Comparison of ENCODE assay signal across 19 cellular contexts in genomic region chr2:189526936-189527654, GRCh38. TPM values are rescaled to one million over a fixed set of nuclear protein-coding genes. Genes with fewer than 3 reads are reported as not detected.
DNase-seq lines count a peak whose midpoint lies in the region; ATAC-seq, FAIRE-seq and TF ChIP-seq lines count a peak whose summit lies in the region.
"Had no signal": no experiment of that assay in that cellular context is flagged by ENCODE, and none has a peak within 500 bp of the region (broad histone marks: within the 10 kb centered on the region; RNA-seq: fewer than 3 reads in every experiment).

No MANE protein-coding gene starts in this region.

- POLR2A ChIA-PET in endothelial cell of umbilical vein (lab: Charles Lee), result no interaction called here

- TF ChIP-seq POLR2A in endothelial cell of umbilical vein (IDR thresholded peaks at IDR 0.05; ENCODE audit: low read depth, low read length) (no peak), tibial nerve (IDR thresholded peaks at IDR 0.05) (no peak), GM12891 (IDR thresholded peaks at IDR 0.05; ENCODE audit: low read depth, low read length) (no peak)

- no peaks in the 10 kb centered on the region for H3K9me1 ChIP-seq in endothelial cell of umbilical vein (replicated peaks; ENCODE audit: control insufficient read depth, extremely low read depth, insufficient read depth, low read length)

- no peaks in the 10 kb centered on the region for H3K36me3 Mint-ChIP-seq in nephron (ENCODE audit: low read depth)
- no peaks in the 10 kb centered on the region for H3K36me3 Mint-ChIP-seq in activated naive CD8-positive, alpha-beta T cell treated with anti-CD3 and anti-CD28 coated beads for 36 hours
- H3K36me3 Mint-ChIP-seq: naive B cell had no signal

- intact Hi-C loops in endothelial cell of umbilical vein (cut with micrococcal nuclease), result no loop called here

- H2AFZ ChIP-seq in endothelial cell of umbilical vein (ENCODE audit: low read depth, low read length), result peak overlapping the region; percentile 46

- peaks cover 3% of the 10 kb centered on the region for H3K9me3 Mint-ChIP-seq in nephron
- H3K9me3 Mint-ChIP-seq in activated naive CD8-positive, alpha-beta T cell treated with anti-CD3 and anti-CD28 coated beads for 36 hours, result no peaks in the 10 kb centered on the region
- H3K9me3 Mint-ChIP-seq: naive B cell had no signal

- H3K27ac ChIP-seq in endothelial cell of umbilical vein (ENCODE audit: insufficient read depth, low read depth, low read length) (no peak overlapping the region), tibial nerve (peak overlapping the region in 3 of 4 donors; percentile 15 to 59 (median 49))
- H3K27ac ChIP-seq: prostate gland had no signal

- H3K4me1 ChIP-seq in endothelial cell of umbilical vein (ENCODE audit: control insufficient read depth, extremely low read depth, insufficient read depth, low read length) (no peaks in the 10 kb centered on the region), tibial nerve (peaks cover 0 to 29% (median 6%) of the 10 kb centered on the region in 4 donors)
- H3K4me1 ChIP-seq: prostate gland had no signal

- TF ChIP-seq CTCF in endothelial cell of umbilical vein (IDR thresholded peaks at IDR 0.05; ENCODE audit: extremely low read depth in 1 of 2, insufficient read depth in 1 of 2, low read depth in 1 of 2, low read length in 2 of 2) (no peak), nephron (IDR thresholded peaks at IDR 0.05; ENCODE audit: unreplicated experiment in 3 of 3) (no peak), tibial nerve (IDR thresholded peaks at IDR 0.05) (no peak)

- no peaks in the 10 kb centered on the region for H3K36me3 ChIP-seq in endothelial cell of umbilical vein (ENCODE audit: control insufficient read depth in 2 of 2, extremely low read depth in 1 of 2, insufficient read depth in 2 of 2, low read length in 2 of 2)
- no peaks in the 10 kb centered on the region for H3K36me3 ChIP-seq in tibial nerve
- H3K36me3 ChIP-seq: adrenal gland, prostate gland had no signal

- H3K27me3 ChIP-seq in endothelial cell of umbilical vein (ENCODE audit: control insufficient read depth in 2 of 2, insufficient read depth in 2 of 2, low read length in 2 of 2) (no peaks in the 10 kb centered on the region), tibial nerve (no peaks in the 10 kb centered on the region)
- H3K27me3 ChIP-seq: adrenal gland had no signal

- no peak for FAIRE-seq in endothelial cell of umbilical vein (lab: Jason Lieb, UNC)
- no peak for FAIRE-seq in GM12891 (lab: Jason Lieb, UNC)

- dilution Hi-C loops in endothelial cell of umbilical vein (cut with MboI; ENCODE audit: extremely low pct_ligation_motif_present, low sequenced_read_pairs), result no loop called here

- H3K4me3 Mint-ChIP-seq in nephron, result peak overlapping the region in 2 of 3 experiments; percentile 22 to 64
- H3K4me3 Mint-ChIP-seq in activated naive CD8-positive, alpha-beta T cell treated with anti-CD3 and anti-CD28 coated beads for 36 hours, result no peak overlapping the region
- H3K4me3 Mint-ChIP-seq: B cell, naive B cell had no signal

- peak; percentile 37 for ATAC-seq in HG03432 (IDR thresholded peaks at IDR 0.05; ENCODE audit: unreplicated experiment)
- no peak for ATAC-seq in GM21737 (IDR thresholded peaks at IDR 0.05; ENCODE audit: unreplicated experiment)

- CTCF ChIA-PET in endothelial cell of umbilical vein (lab: Charles Lee), result no interaction called here

- H3K79me2 ChIP-seq in endothelial cell of umbilical vein (ENCODE audit: control insufficient read depth, insufficient read depth, low read length), result no peaks in the 10 kb centered on the region

- TF ChIP-seq EP300 in tibial nerve (IDR thresholded peaks at IDR 0.05), result no peak

- H3K27me3 Mint-ChIP-seq in nephron (ENCODE audit: low read depth), result no peaks in the 10 kb centered on the region
- no peaks in the 10 kb centered on the region for H3K27me3 Mint-ChIP-seq in activated naive CD8-positive, alpha-beta T cell treated with anti-CD3 and anti-CD28 coated beads for 36 hours

- H3K9ac ChIP-seq in endothelial cell of umbilical vein (replicated peaks; ENCODE audit: extremely low read depth, insufficient read depth, low read length), result no peak overlapping the region

- BruUV-seq in endothelial cell of umbilical vein (replicated peaks; lab: Mats Ljungman, UMichigan), result no TSS peak

- H3K4me1 Mint-ChIP-seq in nephron, result peaks cover 57% of the 10 kb centered on the region
- no peaks in the 10 kb centered on the region for H3K4me1 Mint-ChIP-seq in activated naive CD8-positive, alpha-beta T cell treated with anti-CD3 and anti-CD28 coated beads for 36 hours
- H3K4me1 Mint-ChIP-seq: B cell, naive B cell had no signal

- H3K27ac Mint-ChIP-seq in nephron, result peak overlapping the region; percentile 90 to 100 (median 99)
- no peak overlapping the region for H3K27ac Mint-ChIP-seq in activated naive CD8-positive, alpha-beta T cell treated with anti-CD3 and anti-CD28 coated beads for 36 hours
- H3K27ac Mint-ChIP-seq: B cell, naive B cell had no signal

- WGBS in tibial nerve, 2 donors, result 55 to 56% methylated on average over 14 of the region's 14 CpGs

- DNase-seq in endothelial cell of umbilical vein (ENCODE audit: low read depth, low spot score) (peak; percentile 17), tibial nerve (ENCODE audit: low spot score in 2 of 2) (no peak), GM12891 (ENCODE audit: insufficient read length, low spot score) (no peak)
- DNase-seq in activated naive CD8-positive, alpha-beta T cell treated with anti-CD3 and anti-CD28 coated beads for 36 hours, result no peak
- no peak for DNase-seq in activated CD4-positive, alpha-beta T cell treated with anti-CD3 and anti-CD28 coated beads for 1 hour
- DNase-seq: activated CD4-positive, CD25-positive, alpha-beta regulatory T cell; adrenal gland; effector CD8-positive, alpha-beta T cell; hippocampal formation; MV-4-11; naive B cell; NCI-H524 treated with DMSO at 0.1 percent for 48 hours; SHP77 treated with DMSO at 0.1 percent for 48 hours; stimulated activated naive CD4-positive, alpha-beta T cell treated with Interleukin-2 at 50 U/mL for 16 hours had no signal

- no peak overlapping the region for H3K4me2 ChIP-seq in endothelial cell of umbilical vein (ENCODE audit: insufficient read depth, low read length)

- H3K9me3 ChIP-seq in endothelial cell of umbilical vein (replicated peaks; ENCODE audit: control insufficient read depth, insufficient read depth, low read length) (no peaks in the 10 kb centered on the region), tibial nerve (no peaks in the 10 kb centered on the region)
- H3K9me3 ChIP-seq: adrenal gland, prostate gland had no signal

- H3K4me3 ChIP-seq in endothelial cell of umbilical vein (replicated peaks in 1 of 3; ENCODE audit: insufficient read depth in 1 of 3, low read depth in 1 of 3, low read length in 3 of 3) (no peak overlapping the region), tibial nerve (peak overlapping the region in 1 of 4 donors; percentile 15)
- H3K4me3 ChIP-seq: prostate gland had no signal

- no peaks in the 10 kb centered on the region for H4K20me1 ChIP-seq in endothelial cell of umbilical vein (replicated peaks; ENCODE audit: control insufficient read depth, extremely low read depth, insufficient read depth, low read length)

TF ChIP-seq in endothelial cell of umbilical vein, 7 proteins besides CTCF, POLR2A, EP300 and RAD21:
- TF ChIP-seq JUN (IDR thresholded peaks at IDR 0.05; ENCODE audit: borderline replicate concordance, insufficient read depth, insufficient read length, low read depth) (no peak), MYC (IDR thresholded peaks at IDR 0.05; ENCODE audit: low read depth, low read length) (no peak), EZH2 (IDR thresholded peaks at IDR 0.05; ENCODE audit: borderline replicate concordance, low read depth, low read length, severe bottlenecking) (no peak), POLR2AphosphoS5 (IDR thresholded peaks at IDR 0.05; ENCODE audit: insufficient read depth, low read depth, low read length) (no peak), MAX (IDR thresholded peaks at IDR 0.05; ENCODE audit: insufficient read depth, insufficient read length) (no peak), FOS (IDR thresholded peaks at IDR 0.05; ENCODE audit: borderline replicate concordance, insufficient read depth, low read length) (no peak), GATA2 (IDR thresholded peaks at IDR 0.05; ENCODE audit: insufficient read depth, insufficient read length, low read depth, low read length) (no peak)

TF ChIP-seq in GM12891, 5 proteins besides CTCF, POLR2A, EP300 and RAD21:
- no peak for TF ChIP-seq POU2F2 (IDR thresholded peaks at IDR 0.05; ENCODE audit: low read depth, low read length)
- TF ChIP-seq PAX5 (IDR thresholded peaks at IDR 0.05; ENCODE audit: insufficient read depth, low read length, severe bottlenecking), result no peak
TF ChIP-seq in GM12891: peak in this region for 0.

RNA-seq across cellular contexts. Expression of gene SLC40A1, which starts 53.5 kb away (rescaled TPM):
- 5.7 and 8.5 TPM in 2 replicates for total RNA-seq in endothelial cell of umbilical vein
- 12.2 and 15.1 TPM in 2 replicates for polyA plus RNA-seq in endothelial cell of umbilical vein
- polyA plus RNA-seq in endothelial cell of umbilical vein (2011; cell fraction: cytosol; rRNA removed), result 11.3 and 11.8 TPM in 2 replicates
- 16.8 and 17.7 TPM in 2 replicates for polyA plus RNA-seq in endothelial cell of umbilical vein (2011; cell fraction: nucleus; rRNA removed)
- polyA plus RNA-seq in endothelial cell of umbilical vein (2012), result 35.3 and 43.0 TPM in 2 replicates
- 45.7 and 55.9 TPM in 2 replicates for polyA minus RNA-seq in endothelial cell of umbilical vein
- not detected for polyA minus RNA-seq in endothelial cell of umbilical vein (2011; cell fraction: cytosol; rRNA and poly(A)+ RNA removed)
- polyA minus RNA-seq in endothelial cell of umbilical vein (2011; cell fraction: nucleus; rRNA and poly(A)+ RNA removed), result 19.9 and 26.5 TPM in 2 replicates
- total RNA-seq in tibial nerve, result 10 to 100 TPM; 26.0 to 51.1 (median 36.0) TPM
- 1 to 10 TPM; 3.0 to 3.5 TPM for total RNA-seq in activated naive CD8-positive, alpha-beta T cell treated with anti-CD3 and anti-CD28 coated beads for 36 hours
- 0.05 TPM for polyA plus RNA-seq in GM12891 (2012; ENCODE audit: low read depth, missing spikeins)
